12 cellular contexts compared by ENCODE assay signal in the genomic region with DNA sequence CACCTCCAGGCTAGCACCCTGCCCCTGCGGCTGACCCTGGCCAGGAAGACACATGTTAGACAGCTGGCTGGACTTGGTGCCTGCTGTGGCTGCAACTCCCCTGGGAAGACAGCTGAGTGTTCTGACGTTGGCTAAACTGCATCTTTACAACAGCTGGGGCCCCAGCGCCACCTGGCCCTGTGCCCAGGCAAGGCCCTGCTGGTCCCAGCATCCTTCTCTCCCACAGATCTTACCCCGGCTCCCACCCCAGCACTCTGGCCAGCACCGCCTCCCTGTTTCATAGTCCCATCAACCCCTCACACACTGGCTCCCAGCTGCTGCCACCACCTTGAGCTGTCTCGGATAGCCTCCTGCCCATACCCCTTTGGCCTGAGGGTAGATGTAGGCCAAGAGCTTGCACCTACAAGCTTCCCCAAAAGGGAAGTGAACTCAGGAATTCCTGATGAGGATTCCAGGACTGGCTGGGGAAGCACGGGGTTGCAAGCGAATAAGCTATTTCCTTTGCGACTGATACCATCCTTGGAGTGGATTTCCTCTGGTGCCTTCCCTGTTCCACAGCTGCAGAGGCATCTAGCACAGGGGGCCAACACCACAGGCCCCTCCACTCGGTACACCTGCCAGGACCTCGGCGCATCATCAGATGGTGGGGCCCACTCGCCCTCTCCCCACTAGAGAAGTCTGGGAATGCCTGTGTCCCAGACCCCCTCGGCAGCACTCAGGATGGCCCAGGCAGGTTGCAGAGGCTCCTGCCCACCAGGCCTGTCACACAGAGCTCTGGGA. TPM values are rescaled to one million over a fixed set of nuclear protein-coding genes. Genes with fewer than 3 reads are reported as not detected.
A peak's percentile ranks its signal among the peaks of the same experiment; 100 is the strongest.
DNase-seq lines count a peak whose midpoint lies in the region; ATAC-seq, FAIRE-seq and TF ChIP-seq lines count a peak whose summit lies in the region.
"Had no signal": no experiment of that assay in that cellular context is flagged by ENCODE, and none has a peak within 500 bp of the region (broad histone marks: within the 10 kb centered on the region; RNA-seq: fewer than 3 reads in every experiment).

No MANE protein-coding gene starts in this region.

- no peak for TF ChIP-seq CTCF in fibroblast of villous mesenchyme (IDR thresholded peaks at IDR 0.05; ENCODE audit: insufficient read depth, low read depth, low read length)

- H3K4me3 ChIP-seq in fibroblast of villous mesenchyme (ENCODE audit: low read depth, low read length) (no peak overlapping the region), skeletal muscle cell (ENCODE audit: low read depth, low read length) (no peak overlapping the region)
- H3K4me3 ChIP-seq: thoracic aorta had no signal

- peak; percentile 7 to 57 (median 56) for DNase-seq in NCI-H1417 (lab: John Stamatoyannopoulos, UW)
- no peak for DNase-seq in NCI-H1417 treated with DMSO at 0.1 percent for 48 hours (lab: John Stamatoyannopoulos, UW)
- DNase-seq in NCI-H82 (lab: John Stamatoyannopoulos, UW) = peak; percentile 81
- peak; percentile 49 for DNase-seq in fibroblast of villous mesenchyme (ENCODE audit: low read depth)
- DNase-seq in skeletal muscle cell (ENCODE audit: low read depth) = peak; percentile 62
- no peak for DNase-seq in frontal cortex (ENCODE audit: low spot score in 2 of 2)
- DNase-seq in stimulated activated CD4-positive, alpha-beta T cell treated with anti-CD3 and anti-CD28 coated beads, Interleukin-2, amount 100 ng/mL, for 48 hours = no peak
- DNase-seq: 8988T; stimulated activated CD4-positive, alpha-beta T cell treated with anti-CD3 and anti-CD28 coated beads, Interleukin-2, amount 100 ng/mL, for 24 hours had no signal

- no peak for FAIRE-seq in frontal cortex (lab: Jason Lieb, UNC)

- no peak for ATAC-seq in HG02852 (IDR thresholded peaks at IDR 0.05; ENCODE audit: unreplicated experiment)

RNA-seq across cellular contexts. Expression of a gene that starts 28.5 kb away (rescaled TPM):
- under 0.01 and 0.43 TPM in 2 replicates for total RNA-seq in fibroblast of villous mesenchyme
- total RNA-seq in frontal cortex = 2.4 TPM
- total RNA-seq: HT1080 had no signal

RNA-seq across cellular contexts. Expression of a gene that starts 32.0 kb away (rescaled TPM):
- 5.6 and 6.1 TPM in 2 replicates for total RNA-seq in fibroblast of villous mesenchyme
- total RNA-seq in frontal cortex = 2.9 TPM

RNA-seq across cellular contexts. Expression of a gene that starts 42.9 kb away (rescaled TPM):
- total RNA-seq in fibroblast of villous mesenchyme (0.64 and 1.3 TPM in 2 replicates), frontal cortex (183 TPM)

Comparison
In these comparisons a context has a peak if more than half of its experiments do, and no peak if none do; other contexts are left out.
1. DNase-seq: peak in NCI-H1417 (3 of 3), NCI-H82 (single experiment), fibroblast of villous mesenchyme (single experiment) and skeletal muscle cell (single experiment); none in NCI-H1417 treated with DMSO at 0.1 percent for 48 hours (single experiment), frontal cortex (0 of 2) and stimulated activated CD4-positive, alpha-beta T cell treated with anti-CD3 and anti-CD28 coated beads, Interleukin-2, amount 100 ng/mL, for 48 hours (0 of 2).
2. RNA of a gene that starts 42.9 kb away (total RNA-seq): 183 TPM in frontal cortex (single experiment); 0.64 to 1.3 TPM in fibroblast of villous mesenchyme; every median in the first group is over 10 times any median in the second.